Comparison of ENCODE assay signal across 9 cellular contexts in genomic region chr10:24706479-24707118, GRCh38. TPM values are rescaled to one million over a fixed set of nuclear protein-coding genes. Genes with fewer than 3 reads are reported as not detected.
DNase-seq lines count a peak whose midpoint lies in the region; ATAC-seq and TF ChIP-seq lines count a peak whose summit lies in the region.
"Had no signal": no experiment of that assay in that cellular context is flagged by ENCODE, and none has a peak within 500 bp of the region (broad histone marks: within the 10 kb centered on the region; RNA-seq: fewer than 3 reads in every experiment).

No MANE protein-coding gene starts in this region.

- TF ChIP-seq CTCF in BE2C (IDR thresholded peaks at IDR 0.05; ENCODE audit: low read depth, low read length), result no peak
- no peak for TF ChIP-seq CTCF in NB4 (IDR thresholded peaks at IDR 0.05; ENCODE audit: low read depth, low read length)
- TF ChIP-seq CTCF in adrenal gland (IDR thresholded peaks at IDR 0.05), result no peak
- no peak for TF ChIP-seq CTCF in left lung (IDR thresholded peaks at IDR 0.05)
- no peak for TF ChIP-seq CTCF in lower leg skin (IDR thresholded peaks at IDR 0.05)

- H3K27me3 ChIP-seq in BE2C (no peaks in the 10 kb centered on the region), adrenal gland (no peaks in the 10 kb centered on the region), left lung (no peaks in the 10 kb centered on the region)

- H3K4me3 ChIP-seq in BE2C (ENCODE audit: low read depth, low read length) (no peak overlapping the region), NB4 (ENCODE audit: low read depth, low read length) (no peak overlapping the region), adrenal gland (no peak overlapping the region), left lung (no peak overlapping the region), lower leg skin (ENCODE audit: low read depth, poor library complexity, severe bottlenecking) (no peak overlapping the region)

- H3K9me3 ChIP-seq in BE2C (no peaks in the 10 kb centered on the region), adrenal gland (replicated peaks in 1 of 3) (no peaks in the 10 kb centered on the region), left lung (no peaks in the 10 kb centered on the region)

- 21 to 31% (median 23%) methylated on average over 7 of the region's 7 CpGs for WGBS in adrenal gland, 4 donors
- 47 to 57% methylated on average over 7 of the region's 7 CpGs for WGBS in lower leg skin, 2 donors

- intact Hi-C loops in adrenal gland (cut with DNase I), result no loop called here
- intact Hi-C loops in left lung (cut with DNase I), result no loop called here
- intact Hi-C loops in lower leg skin (cut with DNase I; ENCODE audit: low total_unique reads), result no loop called here

- H3K4me1 ChIP-seq in BE2C (no peaks in the 10 kb centered on the region), adrenal gland (replicated peaks in 1 of 2) (peaks cover 16 to 45% of the 10 kb centered on the region in 2 donors), left lung (peaks cover 5 to 23% of the 10 kb centered on the region in 2 donors)

- TF ChIP-seq POLR2A in NB4 (IDR thresholded peaks at IDR 0.05; ENCODE audit: extremely low read depth, insufficient read length) (no peak), adrenal gland (IDR thresholded peaks at IDR 0.05) (peak in 1 of 2 donors; percentile 13), lower leg skin (IDR thresholded peaks at IDR 0.05) (no peak)

- no peaks in the 10 kb centered on the region for H3K36me3 ChIP-seq in BE2C
- H3K36me3 ChIP-seq in adrenal gland (replicated peaks in 1 of 2), result no peaks in the 10 kb centered on the region
- H3K36me3 ChIP-seq in left lung, result no peaks in the 10 kb centered on the region

- peak overlapping the region in 2 of 5 donors; percentile 6 to 32 for H3K27ac ChIP-seq in adrenal gland
- no peak overlapping the region for H3K27ac ChIP-seq in left lung
- H3K27ac ChIP-seq: HL-60 had no signal

- ATAC-seq in GM19043 (IDR thresholded peaks at IDR 0.05; ENCODE audit: low read depth, unreplicated experiment) (peak; percentile 64), left lung (peak; percentile 96), HG02571 (IDR thresholded peaks at IDR 0.05; ENCODE audit: unreplicated experiment) (no peak), GM18873 (IDR thresholded peaks at IDR 0.05; ENCODE audit: low FRiP score, unreplicated experiment) (no peak)

- peak; percentile 28 for DNase-seq in BE2C
- peak; percentile 87 for DNase-seq in NB4 (ENCODE audit: low read depth)
- DNase-seq in adrenal gland, result peak in 6 of 7 donors; percentile 49 to 74 (median 65)
- no peak for DNase-seq in left lung
- no peak for DNase-seq in lower leg skin (ENCODE audit: low spot score in 2 of 2)

RNA-seq across cellular contexts. Expression of gene ARHGAP21, which starts 17.1 kb away (rescaled TPM):
- polyA plus RNA-seq in BE2C (2012; ENCODE audit: insufficient read depth, insufficient read length, low read depth), result 28.2 TPM
- 100 to 1,000 TPM in 5 of 8 donors, 10 to 100 TPM in 3; 80.4 to 160 (median 122) TPM for total RNA-seq in adrenal gland
- polyA plus RNA-seq in adrenal gland, result 10 to 100 TPM; 45.2 to 74.1 (median 66.6) TPM
- 10 to 100 TPM; 74.3 to 79.3 TPM for total RNA-seq in left lung
- 10 to 100 TPM; 26.5 to 43.6 (median 31.6) TPM for total RNA-seq in lower leg skin

Comparison
In these comparisons a context has a peak if more than half of its experiments do, and no peak if none do; other contexts are left out.
1. DNase-seq: peak in BE2C (single experiment), NB4 (single experiment) and adrenal gland (6 of 7); none in left lung (0 of 2) and lower leg skin (0 of 2).
2. ATAC-seq: peak in GM19043 (single experiment) and left lung (single experiment); none in HG02571 (single experiment) and GM18873 (single experiment).